1 cellular context compared by ENCODE assay signal in genomic region chr17:82283208-82283749, GRCh38.
TF ChIP-seq lines count a peak whose summit lies in the region.

No MANE protein-coding gene starts in this region.

TF ChIP-seq in A549, 52 proteins besides CTCF, POLR2A, EP300 and RAD21 (continued from another document):
- TF ChIP-seq ZFP36 (IDR thresholded peaks at IDR 0.05; ENCODE audit: borderline replicate concordance, partially characterized antibody) = peak; percentile 96
- no peak for TF ChIP-seq REST (IDR thresholded peaks at IDR 0.05)
- no peak for TF ChIP-seq FOSB (CRISPR knock-in tag; IDR thresholded peaks at IDR 0.05)
- no peak for TF ChIP-seq HOXB13 (CRISPR knock-in tag; IDR thresholded peaks at IDR 0.05; ENCODE audit: low read depth)
- TF ChIP-seq NR3C1 (IDR thresholded peaks at IDR 0.05) = no peak
- no peak for TF ChIP-seq RCOR1 (IDR thresholded peaks at IDR 0.05; ENCODE audit: low read depth, low read length)
- no peak for TF ChIP-seq NPAS2 (CRISPR knock-in tag; IDR thresholded peaks at IDR 0.05; ENCODE audit: borderline replicate concordance)
- TF ChIP-seq TFCP2L1 (CRISPR knock-in tag; IDR thresholded peaks at IDR 0.05) = no peak
- TF ChIP-seq GATA3 (IDR thresholded peaks at IDR 0.05; ENCODE audit: borderline replicate concordance) = peak; percentile 34; the same call in 1 of the 2 replicates
- TF ChIP-seq POLR2AphosphoS2 (conservative IDR thresholded peaks at IDR 0.05; ENCODE audit: low read length) = no peak
- TF ChIP-seq RARB (CRISPR knock-in tag; IDR thresholded peaks at IDR 0.05) = no peak
- peak; percentile 61; the same call in 1 of the 2 replicates for TF ChIP-seq MYC (IDR thresholded peaks at IDR 0.05; ENCODE audit: borderline replicate concordance, low read length)
- no peak for TF ChIP-seq PHF8 (IDR thresholded peaks at IDR 0.05; ENCODE audit: borderline replicate concordance, low read depth)
- no peak for TF ChIP-seq HES2 (IDR thresholded peaks at IDR 0.05)
- TF ChIP-seq BHLHE40 (IDR thresholded peaks at IDR 0.05; ENCODE audit: low read depth, low read length) = 0 out of 2 replicates have a peak, but pooled peaks have one; percentile 25
- no peak for TF ChIP-seq BCL3 (IDR thresholded peaks at IDR 0.05)
- no peak for TF ChIP-seq RNF2 (IDR thresholded peaks at IDR 0.05; ENCODE audit: borderline replicate concordance, low read depth)
- TF ChIP-seq ELK1 (IDR thresholded peaks at IDR 0.05; ENCODE audit: low read depth, low read length) = no peak
- TF ChIP-seq CEBPB (IDR thresholded peaks at IDR 0.05) = no peak
- no peak for TF ChIP-seq MAZ (IDR thresholded peaks at IDR 0.05; ENCODE audit: borderline replicate concordance, low read depth, low read length)
- TF ChIP-seq TP53 (CRISPR knock-in tag; IDR thresholded peaks at IDR 0.05) = no peak
- TF ChIP-seq KDM5A (IDR thresholded peaks at IDR 0.05) = no peak
- TF ChIP-seq MAX (IDR thresholded peaks at IDR 0.05) = peak; percentile 89
- TF ChIP-seq NFE2L2 (conservative IDR thresholded peaks at IDR 0.05; ENCODE audit: low read length) = peak; percentile 30; the same call in 1 of the 2 replicates
- no peak for TF ChIP-seq EHF (CRISPR knock-in tag; IDR thresholded peaks at IDR 0.05)
- TF ChIP-seq SREBF2 (IDR thresholded peaks at IDR 0.05) = no peak
- no peak; the same call in 2 of the 3 replicates for TF ChIP-seq SMC3 (IDR thresholded peaks at IDR 0.05)
- TF ChIP-seq HDAC2 (IDR thresholded peaks at IDR 0.05) = no peak
- peak; percentile 54 for TF ChIP-seq E2F6 (IDR thresholded peaks at IDR 0.05; ENCODE audit: borderline replicate concordance, low read depth)
- no peak for TF ChIP-seq HOXA7 (CRISPR knock-in tag; IDR thresholded peaks at IDR 0.05)
- TF ChIP-seq JUN (IDR thresholded peaks at IDR 0.05) = peak; percentile 41 to 55; a peak in 3 of 5 replicates
- TF ChIP-seq CBX8 (IDR thresholded peaks at IDR 0.05) = no peak
- TF ChIP-seq HEYL (CRISPR knock-in tag; IDR thresholded peaks at IDR 0.05) = no peak
- no peak for TF ChIP-seq KDM1A (IDR thresholded peaks at IDR 0.05; ENCODE audit: low read depth)
